In genomic region chr11:134916421-134916820, GRCh38 we compare ENCODE assay signal across 22 cellular contexts.
DNase-seq lines count a peak whose midpoint lies in the region; ATAC-seq and TF ChIP-seq lines count a peak whose summit lies in the region.
"Had no signal": no experiment of that assay in that cellular context is flagged by ENCODE, and none has a peak within 500 bp of the region (broad histone marks: within the 10 kb centered on the region; RNA-seq: fewer than 3 reads in every experiment).

No MANE protein-coding gene starts in this region.

- H3K27ac ChIP-seq in esophagus muscularis mucosa (replicated peaks in 1 of 4) (no peak overlapping the region), suprapubic skin (peak overlapping the region; percentile 13), heart left ventricle (peak overlapping the region in 3 of 12 donors; percentile 0 to 29 (median 17))
- H3K27ac ChIP-seq: HL-60, KMS-11, PC-9, SJCRH30 had no signal

- H3K4me1 ChIP-seq in esophagus muscularis mucosa (peaks cover 0 to 10% (median 4%) of the 10 kb centered on the region in 4 donors), suprapubic skin (no peaks in the 10 kb centered on the region), heart left ventricle (peaks cover 0 to 20% (median 0%) of the 10 kb centered on the region in 12 donors)
- H3K4me1 ChIP-seq: SJCRH30 had no signal

- H3K4me3 ChIP-seq in esophagus muscularis mucosa = no peak overlapping the region
- H3K4me3 ChIP-seq in suprapubic skin = no peak overlapping the region
- no peak overlapping the region for H3K4me3 ChIP-seq in heart left ventricle
- H3K4me3 ChIP-seq: PC-9, SJCRH30 had no signal

- peak; percentile 85 for DNase-seq in DMS53 (lab: John Stamatoyannopoulos, UW)
- DNase-seq in NCI-H187 treated with DMSO at 0.1 percent for 48 hours (lab: John Stamatoyannopoulos, UW) = peak; percentile 50
- peak; percentile 84 for DNase-seq in esophagus muscularis mucosa (ENCODE audit: extremely low spot score)
- DNase-seq in suprapubic skin (ENCODE audit: low spot score in 2 of 2) = no peak
- DNase-seq in activated CD4-positive, alpha-beta T cell treated with anti-CD3 and anti-CD28 coated beads, Interleukin-2, amount 50 U/mL, for 1 hour = no peak
- DNase-seq in heart left ventricle = no peak
- DNase-seq: CD4-positive, CD25-positive, alpha-beta regulatory T cell; GF-D8; HCEC 1CT; NCI-H1048; NCI-H1930; NCI-H2171; NCI-H446; NCI-H524 treated with DMSO at 0.1 percent for 48 hours; PC-9; SJCRH30; T-helper 17 cell had no signal

- TF ChIP-seq EP300 in esophagus muscularis mucosa (IDR thresholded peaks at IDR 0.05) (no peak), suprapubic skin (IDR thresholded peaks at IDR 0.05) (no peak)

- intact Hi-C loops in esophagus muscularis mucosa (cut with DNase I) (no loop called here), heart left ventricle (cut with DNase I) (no loop called here)

- H3K36me3 ChIP-seq in esophagus muscularis mucosa = no peaks in the 10 kb centered on the region
- no peaks in the 10 kb centered on the region for H3K36me3 ChIP-seq in suprapubic skin
- H3K36me3 ChIP-seq in heart left ventricle = no peaks in the 10 kb centered on the region
- H3K36me3 ChIP-seq: SJCRH30 had no signal

- H3K27me3 ChIP-seq in esophagus muscularis mucosa (no peaks in the 10 kb centered on the region), suprapubic skin (peaks cover 2% of the 10 kb centered on the region), heart left ventricle (peaks cover 0 to 10% (median 0%) of the 10 kb centered on the region in 9 donors)

- TF ChIP-seq CTCF in esophagus muscularis mucosa (IDR thresholded peaks at IDR 0.05) = no peak
- TF ChIP-seq CTCF in suprapubic skin (IDR thresholded peaks at IDR 0.05) = no peak
- TF ChIP-seq CTCF in heart left ventricle (IDR thresholded peaks at IDR 0.05) = no peak

- TF ChIP-seq POLR2A in esophagus muscularis mucosa (IDR thresholded peaks at IDR 0.05; ENCODE audit: low read depth) (no peak), suprapubic skin (IDR thresholded peaks at IDR 0.05) (no peak), heart left ventricle (IDR thresholded peaks at IDR 0.05) (no peak)

- WGBS in esophagus muscularis mucosa = 77% methylated on average over 3 of the region's 7 CpGs
- WGBS in suprapubic skin = 73% methylated on average over 7 of the region's 7 CpGs
- 74 to 83% (median 78%) methylated on average over 7 of the region's 7 CpGs for WGBS in heart left ventricle, 4 donors

- ATAC-seq in HG03571 (IDR thresholded peaks at IDR 0.05; ENCODE audit: unreplicated experiment) (no peak), heart left ventricle (no peak)
- ATAC-seq: Right ventricle myocardium inferior, SK-N-SH treated with all-trans-retinoic acid at 6 μM for 48 hours, T-helper 17 cell had no signal

- no peaks in the 10 kb centered on the region for H3K9me3 ChIP-seq in esophagus muscularis mucosa
- H3K9me3 ChIP-seq in suprapubic skin = no peaks in the 10 kb centered on the region
- H3K9me3 ChIP-seq in heart left ventricle = no peaks in the 10 kb centered on the region
- H3K9me3 ChIP-seq: SJCRH30 had no signal

Comparison
In these comparisons a context has a peak if more than half of its experiments do, and no peak if none do; other contexts are left out.
1. DNase-seq: peak in DMS53 (single experiment), NCI-H187 treated with DMSO at 0.1 percent for 48 hours (single experiment) and esophagus muscularis mucosa (single experiment); none in suprapubic skin (0 of 2), activated CD4-positive, alpha-beta T cell treated with anti-CD3 and anti-CD28 coated beads, Interleukin-2, amount 50 U/mL, for 1 hour (single experiment) and heart left ventricle (0 of 5).